8 cellular contexts compared by ENCODE assay signal in genomic region chr4:76067652-76068286, GRCh38. TPM values are rescaled to one million over a fixed set of nuclear protein-coding genes. Genes with fewer than 3 reads are reported as not detected.
A peak's percentile ranks its signal among the peaks of the same experiment; 100 is the strongest.
DNase-seq lines count a peak whose midpoint lies in the region; ATAC-seq and TF ChIP-seq lines count a peak whose summit lies in the region.

No MANE protein-coding gene starts in this region.

- H3K9me3 ChIP-seq in BE2C (no peaks in the 10 kb centered on the region), Peyer's patch (no peaks in the 10 kb centered on the region), neuronal stem cell (replicated peaks in 1 of 2; ENCODE audit: control insufficient read depth in 2 of 2, insufficient read depth in 1 of 2, low read depth in 1 of 2, low read length in 2 of 2) (no peaks in the 10 kb centered on the region)

- H3K4me3 ChIP-seq in BE2C (ENCODE audit: low read depth, low read length) (no peak overlapping the region), Peyer's patch (no peak overlapping the region), neuronal stem cell (ENCODE audit: low read length in 2 of 2) (no peak overlapping the region)

- no peak overlapping the region for H2BK15ac ChIP-seq in neuronal stem cell (ENCODE audit: low read length)

- peaks cover 3% of the 10 kb centered on the region for H3K27me3 Mint-ChIP-seq in activated T-cell treated with anti-CD3 and anti-CD28 coated beads, Interleukin-2, amount 50 U/mL, for 4 hours (ENCODE audit: low read depth)

- no peak overlapping the region for H3K14ac ChIP-seq in neuronal stem cell (ENCODE audit: low read length)

- DNase-seq in BE2C: peak; percentile 74
- DNase-seq in HUDEP-2 (lab: John Stamatoyannopoulos, UW; ENCODE audit: unreplicated experiment in 76 of 76): peak in 56 of 76 experiments; percentile 1 to 74 (median 32)
- DNase-seq in Peyer's patch: peak; percentile 61 to 92 (median 77)
- peak; percentile 61 for DNase-seq in activated T-cell treated with anti-CD3 and anti-CD28 coated beads, Interleukin-2, amount 50 U/mL, for 4 hours
- peak; percentile 87 for DNase-seq in fibroblast of peridontal ligament (ENCODE audit: extremely low read depth)
- DNase-seq in neuronal stem cell (ENCODE audit: low spot score): peak; percentile 42
- peak; percentile 95 for DNase-seq in superior temporal gyrus (ENCODE audit: extremely low spot score)

- H3K9me3 Mint-ChIP-seq in activated T-cell treated with anti-CD3 and anti-CD28 coated beads, Interleukin-2, amount 50 U/mL, for 4 hours: no peaks in the 10 kb centered on the region

- H3K36me3 Mint-ChIP-seq in activated T-cell treated with anti-CD3 and anti-CD28 coated beads, Interleukin-2, amount 50 U/mL, for 4 hours (ENCODE audit: insufficient read depth): no peaks in the 10 kb centered on the region

- ATAC-seq in GM19043 (IDR thresholded peaks at IDR 0.05; ENCODE audit: low read depth, unreplicated experiment): peak; percentile 83
- ATAC-seq in activated T-cell treated with anti-CD3 and anti-CD28 coated beads, Interleukin-2, amount 50 U/mL, for 4 hours: peak; percentile 82 to 85

- H4K91ac ChIP-seq in neuronal stem cell (ENCODE audit: low read depth, low read length, poor library complexity): no peak overlapping the region

- no peaks in the 10 kb centered on the region for H3K79me1 ChIP-seq in neuronal stem cell (ENCODE audit: low read depth, low read length)

- TF ChIP-seq CTCF in BE2C (IDR thresholded peaks at IDR 0.05; ENCODE audit: low read depth, low read length): peak; percentile 92
- TF ChIP-seq CTCF in Peyer's patch (IDR thresholded peaks at IDR 0.05): peak; percentile 53 to 90 (median 81)

- H3K18ac ChIP-seq in neuronal stem cell (ENCODE audit: low read length): no peak overlapping the region

- no peak overlapping the region for H2AFZ ChIP-seq in neuronal stem cell (ENCODE audit: low read length)

- H3K4me3 Mint-ChIP-seq in activated T-cell treated with anti-CD3 and anti-CD28 coated beads, Interleukin-2, amount 50 U/mL, for 4 hours: no peak overlapping the region

- no peaks in the 10 kb centered on the region for H3K27me3 ChIP-seq in BE2C
- no peaks in the 10 kb centered on the region for H3K27me3 ChIP-seq in Peyer's patch
- H3K27me3 ChIP-seq in neuronal stem cell (ENCODE audit: control insufficient read depth in 3 of 3, insufficient read depth in 3 of 3, low read depth in 1 of 3, low read length in 3 of 3): no peaks in the 10 kb centered on the region

- no peak overlapping the region for H2BK5ac ChIP-seq in neuronal stem cell (ENCODE audit: low read length)

- no peak overlapping the region for H3K23ac ChIP-seq in neuronal stem cell (ENCODE audit: low read depth, low read length, poor library complexity)

- H4K8ac ChIP-seq in neuronal stem cell (ENCODE audit: low read depth, low read length): no peak overlapping the region

- no peaks in the 10 kb centered on the region for H3K36me3 ChIP-seq in BE2C
- no peaks in the 10 kb centered on the region for H3K36me3 ChIP-seq in Peyer's patch
- no peaks in the 10 kb centered on the region for H3K36me3 ChIP-seq in neuronal stem cell (replicated peaks in 1 of 2; ENCODE audit: control insufficient read depth in 2 of 2, insufficient read depth in 2 of 2, low read length in 2 of 2)

- no peak overlapping the region for H3K27ac ChIP-seq in Peyer's patch
- H3K27ac ChIP-seq in neuronal stem cell (replicated peaks; ENCODE audit: low read length): no peak overlapping the region

- no peak overlapping the region for H2AK5ac ChIP-seq in neuronal stem cell (ENCODE audit: low read depth, low read length)

- H3K4ac ChIP-seq in neuronal stem cell (ENCODE audit: low read length): no peak overlapping the region

- no peak overlapping the region for H2BK120ac ChIP-seq in neuronal stem cell (ENCODE audit: low read depth, low read length)

- H3K4me2 ChIP-seq in neuronal stem cell (ENCODE audit: insufficient read depth, low read length, poor library complexity, severe bottlenecking): no peak overlapping the region

- H2BK12ac ChIP-seq in neuronal stem cell (ENCODE audit: low read length): no peak overlapping the region

- TF ChIP-seq POLR2A in Peyer's patch (IDR thresholded peaks at IDR 0.05): no peak

- H3K4me1 ChIP-seq in BE2C (no peaks in the 10 kb centered on the region), Peyer's patch (no peaks in the 10 kb centered on the region), neuronal stem cell (ENCODE audit: control insufficient read depth in 2 of 2, insufficient read depth in 1 of 2, low read depth in 1 of 2, low read length in 2 of 2) (no peaks in the 10 kb centered on the region)

- no peak overlapping the region for H3K9ac ChIP-seq in neuronal stem cell (ENCODE audit: low read depth, low read length, poor library complexity)

- peaks cover 1% of the 10 kb centered on the region for H3K4me1 Mint-ChIP-seq in activated T-cell treated with anti-CD3 and anti-CD28 coated beads, Interleukin-2, amount 50 U/mL, for 4 hours (ENCODE audit: low read depth)

- WGBS in neuronal stem cell (ENCODE audit: extremely low coverage in 2 of 2, insufficient read length in 2 of 2, insufficient replicate concordance in 1 of 2), 2 donors: no CpG with 5 or more reads among the region's 2 CpGs

RNA-seq across cellular contexts. Expression of gene ART3, which starts 6.7 kb away (rescaled TPM):
- 0.71 TPM for polyA plus RNA-seq in BE2C (2012; ENCODE audit: insufficient read depth, insufficient read length, low read depth)
- under 1 TPM in 1 of 4 donors, not detected in 3; 0.85 TPM for total RNA-seq in Peyer's patch
- total RNA-seq in activated T-cell treated with anti-CD3 and anti-CD28 coated beads, Interleukin-2, amount 50 U/mL, for 4 hours: under 1 TPM in 2 of 3 donors, not detected in 1; 0.79 to 0.95 TPM
- not detected for polyA plus RNA-seq in neuronal stem cell (2013, experiment 1 of 2)
- polyA plus RNA-seq in neuronal stem cell (2013, experiment 2 of 2): not detected

RNA-seq across cellular contexts. Expression of gene CXCL11, which starts 31.9 kb away (rescaled TPM):
- polyA plus RNA-seq in BE2C (2012; ENCODE audit: insufficient read depth, insufficient read length, low read depth): not detected
- not detected for total RNA-seq in Peyer's patch
- total RNA-seq in activated T-cell treated with anti-CD3 and anti-CD28 coated beads, Interleukin-2, amount 50 U/mL, for 4 hours: 1 to 10 TPM in 2 of 3 donors, under 1 TPM in 1; 0.37 to 3.4 (median 2.4) TPM
- polyA plus RNA-seq in neuronal stem cell (2013, experiment 1 of 2): 0.18 TPM
- 0.26 TPM for polyA plus RNA-seq in neuronal stem cell (2013, experiment 2 of 2)

RNA-seq across cellular contexts. Expression of gene CXCL10, which starts 44.5 kb away (rescaled TPM):
- not detected for polyA plus RNA-seq in BE2C (2012; ENCODE audit: insufficient read depth, insufficient read length, low read depth)
- total RNA-seq in Peyer's patch: 1 to 10 TPM in 1 of 4 donors, not detected in 3; 1.8 TPM
- total RNA-seq in activated T-cell treated with anti-CD3 and anti-CD28 coated beads, Interleukin-2, amount 50 U/mL, for 4 hours: 10 to 100 TPM; 13.0 to 52.3 (median 13.9) TPM
- polyA plus RNA-seq in neuronal stem cell (2013, experiment 1 of 2): not detected
- not detected for polyA plus RNA-seq in neuronal stem cell (2013, experiment 2 of 2)

Comparison
In these comparisons a context has a peak if more than half of its experiments do, and no peak if none do; other contexts are left out.
1. DNase-seq: peak in every context shown above with its lines; median percentile 95 in superior temporal gyrus; 87 in fibroblast of peridontal ligament; 77 in Peyer's patch; 74 in BE2C; 61 in activated T-cell treated with anti-CD3 and anti-CD28 coated beads, Interleukin-2, amount 50 U/mL, for 4 hours; 42 in neuronal stem cell; 32 in HUDEP-2.
2. RNA of gene CXCL10, which starts 44.5 kb away (total RNA-seq): 13.0 to 52.3 TPM in activated T-cell treated with anti-CD3 and anti-CD28 coated beads, Interleukin-2, amount 50 U/mL, for 4 hours; 1.8 TPM in Peyer's patch; every median in the first group is over 4 times any median in the second.